17 cellular contexts compared by ENCODE assay signal in genomic region chr15:100094127-100094510, GRCh38.
"Had no signal": no experiment of that assay in that cellular context is flagged by ENCODE, and none has a peak within 500 bp of the region (broad histone marks: within the 10 kb centered on the region; RNA-seq: fewer than 3 reads in every experiment).

No MANE protein-coding gene starts in this region.

- H3K4me3 Mint-ChIP-seq: activated B cell treated with CpG ODN at 0.5 μM for 24 hours; central memory CD8-positive, alpha-beta T cell; dendritic cell treated with granulocyte-macrophage colony-stimulating factor and Interleukin-4, amounts not matched to agents 40 ng/mL and 50 ng/mL, for 4 days; naive B cell; T-helper 17 cell had no signal

- H3K4me1 ChIP-seq: body of pancreas, upper lobe of left lung had no signal

- H3K27me3 ChIP-seq: body of pancreas, neutrophil, upper lobe of left lung had no signal

- H3K27me3 Mint-ChIP-seq: activated B cell treated with CpG ODN at 0.5 μM for 24 hours; central memory CD8-positive, alpha-beta T cell; dendritic cell treated with granulocyte-macrophage colony-stimulating factor and Interleukin-4, amounts not matched to agents 40 ng/mL and 50 ng/mL, for 4 days; naive B cell; T-helper 17 cell had no signal

- DNase-seq: activated B cell treated with CpG ODN at 0.5 μM for 24 hours; activated CD4-positive, alpha-beta T cell treated with anti-CD3 and anti-CD28 coated beads, Interleukin-2, amount 50 U/mL, for 1 hour; activated naive CD4-positive, alpha-beta T cell; body of pancreas; erythroblast; hippocampal formation; kidney glomerular epithelial cell; naive B cell; stimulated activated CD4-positive, alpha-beta T cell treated with anti-CD3 and anti-CD28 coated beads, Interleukin-2, amount 100 ng/mL, for 48 hours; stimulated activated naive CD4-positive, alpha-beta T cell treated with Interleukin-2 at 50 U/mL for 16 hours; T-helper 17 cell had no signal

- H3K36me3 ChIP-seq: neutrophil, upper lobe of left lung had no signal

- H3K27ac ChIP-seq: body of pancreas, neutrophil, upper lobe of left lung had no signal

- H3K27ac Mint-ChIP-seq: activated B cell treated with CpG ODN at 0.5 μM for 24 hours; dendritic cell treated with granulocyte-macrophage colony-stimulating factor and Interleukin-4, amounts not matched to agents 40 ng/mL and 50 ng/mL, for 4 days; T-helper 17 cell had no signal

- H3K4me3 ChIP-seq: body of pancreas, upper lobe of left lung had no signal

- H3K36me3 Mint-ChIP-seq: naive B cell had no signal

- H3K9me3 ChIP-seq: body of pancreas, neutrophil, upper lobe of left lung had no signal

- H3K4me1 Mint-ChIP-seq: activated B cell treated with CpG ODN at 0.5 μM for 24 hours; central memory CD8-positive, alpha-beta T cell; naive B cell had no signal

- ATAC-seq: body of pancreas, sciatic nerve, SK-N-SH treated with all-trans-retinoic acid at 6 μM for 48 hours, T-helper 17 cell had no signal

- H3K9me3 Mint-ChIP-seq: activated B cell treated with CpG ODN at 0.5 μM for 24 hours; central memory CD8-positive, alpha-beta T cell; dendritic cell treated with granulocyte-macrophage colony-stimulating factor and Interleukin-4, amounts not matched to agents 40 ng/mL and 50 ng/mL, for 4 days had no signal
